Comparison of ENCODE assay signal across 9 cellular contexts in genomic region chr9:113375057-113376023, GRCh38. TPM values are rescaled to one million over a fixed set of nuclear protein-coding genes. Genes with fewer than 3 reads are reported as not detected.
DNase-seq lines count a peak whose midpoint lies in the region; ATAC-seq and TF ChIP-seq lines count a peak whose summit lies in the region.
"Had no signal": no experiment of that assay in that cellular context is flagged by ENCODE, and none has a peak within 500 bp of the region (broad histone marks: within the 10 kb centered on the region; RNA-seq: fewer than 3 reads in every experiment).

No MANE protein-coding gene starts in this region.

- peaks cover 9 to 18% (median 13%) of the 10 kb centered on the region in 10 experiments; a peak in 19 of 20 replicates for H3K4me1 ChIP-seq in BLaER1 treated with 17β-estradiol and CSF1 and Interleukin-3, amounts not matched to agents 10 nM and 100 nM
- H3K4me1 ChIP-seq in mucosa of descending colon (ENCODE audit: low read depth) (peaks cover 14% of the 10 kb centered on the region), mesendoderm (ENCODE audit: control insufficient read depth, low read depth, low read length) (no peaks in the 10 kb centered on the region)

- H3K4me2 ChIP-seq in BLaER1 treated with 17β-estradiol and CSF1 and Interleukin-3, amounts not matched to agents 10 nM and 100 nM = peak overlapping the region; percentile 82 to 92 (median 88)
- no peak overlapping the region for H3K4me2 ChIP-seq in mesendoderm (ENCODE audit: low read length)

- no peak overlapping the region for H2AK5ac ChIP-seq in mesendoderm (ENCODE audit: low read length)

- H3K4me1 Mint-ChIP-seq in IgD-negative memory B cell (peaks cover 9 to 15% (median 10%) of the 10 kb centered on the region in 3 donors), MCF 10A (ENCODE audit: insufficient read depth, unreplicated experiment) (peaks cover 5% of the 10 kb centered on the region)

- H3K27ac ChIP-seq in BLaER1 treated with 17β-estradiol and CSF1 and Interleukin-3, amounts not matched to agents 10 nM and 100 nM = no peak overlapping the region
- H3K27ac ChIP-seq in mesendoderm (ENCODE audit: low read depth, low read length) = no peak overlapping the region

- CTCF ChIA-PET in MCF 10A (lab: Yijun Ruan, JAX) = interaction anchor here (0.6 kb wide), 1 partner anchor 854 kb away, joined by 3 read pairs; no protein-coding TSS in a partner anchor

- TSS peak; percentile 37 for BruUV-seq in MCF 10A (replicated peaks; lab: Mats Ljungman, UMichigan)

- no peak overlapping the region for H2BK5ac ChIP-seq in mesendoderm (ENCODE audit: low read length)

- H3K9ac ChIP-seq in BLaER1 treated with 17β-estradiol and CSF1 and Interleukin-3, amounts not matched to agents 10 nM and 100 nM = peak overlapping the region in 8 of 11 experiments; percentile 13 to 90 (median 87); a peak in 8 of 22 replicates
- H3K9ac ChIP-seq in mesendoderm (ENCODE audit: low read length) = no peak overlapping the region

- TF ChIP-seq CTCF in MCF 10A (IDR thresholded peaks at IDR 0.05; ENCODE audit: unreplicated experiment) (no peak), mucosa of descending colon (IDR thresholded peaks at IDR 0.05) (no peak)

- H2BK120ac ChIP-seq in mesendoderm (ENCODE audit: low read depth, low read length) = no peak overlapping the region

- H3K4ac ChIP-seq in mesendoderm (ENCODE audit: low read depth, low read length) = no peak overlapping the region

- no CpG with 5 or more reads among the region's 6 CpGs for WGBS in mesendoderm (ENCODE audit: extremely low coverage, insufficient coverage, low lambda C conversion rate)

- peaks cover 2% of the 10 kb centered on the region for H3K79me2 ChIP-seq in mesendoderm (ENCODE audit: control insufficient read depth, insufficient read depth, low read length)

- H2BK15ac ChIP-seq in mesendoderm (replicated peaks; ENCODE audit: low read depth) = no peak overlapping the region

- H3K4me3 ChIP-seq in BLaER1 treated with 17β-estradiol and CSF1 and Interleukin-3, amounts not matched to agents 10 nM and 100 nM = peak overlapping the region; percentile 81 to 92 (median 85); a peak in 17 of 20 replicates
- H3K4me3 ChIP-seq in mucosa of descending colon = peak overlapping the region; percentile 43
- no peak overlapping the region for H3K4me3 ChIP-seq in mesendoderm (ENCODE audit: low read length)

- DNase-seq in MCF 10A (ENCODE audit: unreplicated experiment) (no peak), mucosa of descending colon (peak in 2 of 3 donors; percentile 58 to 65), activated gamma-delta T cell (lab: John Stamatoyannopoulos, UW) (no peak), SK-N-DZ (ENCODE audit: low spot score) (no peak), mesendoderm (no peak)

- H3K36me3 ChIP-seq in BLaER1 treated with 17β-estradiol and CSF1 and Interleukin-3, amounts not matched to agents 10 nM and 100 nM = peaks cover 22 to 31% (median 28%) of the 10 kb centered on the region in 11 experiments
- H3K36me3 ChIP-seq in mucosa of descending colon (ENCODE audit: low read depth) = peaks cover 9% of the 10 kb centered on the region
- no peaks in the 10 kb centered on the region for H3K36me3 ChIP-seq in mesendoderm (ENCODE audit: control insufficient read depth, insufficient read depth, low read length)

- H3K79me1 ChIP-seq in mesendoderm (ENCODE audit: low read length) = peaks cover 2% of the 10 kb centered on the region

- no peaks in the 10 kb centered on the region for H3K9me3 Mint-ChIP-seq in IgD-negative memory B cell
- no peaks in the 10 kb centered on the region for H3K9me3 Mint-ChIP-seq in MCF 10A (ENCODE audit: unreplicated experiment)

- no peak overlapping the region for H3K18ac ChIP-seq in mesendoderm (ENCODE audit: low read length)

- H4K5ac ChIP-seq in mesendoderm (ENCODE audit: low read length) = no peak overlapping the region

- H3K56ac ChIP-seq in mesendoderm (ENCODE audit: low read length) = no peak overlapping the region

- H3K36me3 Mint-ChIP-seq in IgD-negative memory B cell (no peaks in the 10 kb centered on the region), MCF 10A (ENCODE audit: insufficient read depth, unreplicated experiment) (peaks cover 12% of the 10 kb centered on the region)

- no peaks in the 10 kb centered on the region for H3K9me3 ChIP-seq in BLaER1 treated with 17β-estradiol and CSF1 and Interleukin-3, amounts not matched to agents 10 nM and 100 nM (replicated peaks in 1 of 11)
- H3K9me3 ChIP-seq in mucosa of descending colon = no peaks in the 10 kb centered on the region

- H4K20me1 ChIP-seq in BLaER1 treated with 17β-estradiol and CSF1 and Interleukin-3, amounts not matched to agents 10 nM and 100 nM = peaks cover 0 to 21% (median 0%) of the 10 kb centered on the region in 11 experiments; a peak in 5 of 22 replicates

- H3K27me3 ChIP-seq in BLaER1 treated with 17β-estradiol and CSF1 and Interleukin-3, amounts not matched to agents 10 nM and 100 nM = no peaks in the 10 kb centered on the region
- H3K27me3 ChIP-seq in mesendoderm (ENCODE audit: insufficient read depth, low read length, poor library complexity) = no peaks in the 10 kb centered on the region

- POLR2A ChIA-PET in MCF 10A (lab: Yijun Ruan, JAX) = interaction anchor here (1.8 kb wide), 1 partner anchor 35 kb away, joined by 9 read pairs; the partner anchor contains the start of genes C9orf43 and POLE3

- no peak overlapping the region for H4K8ac ChIP-seq in mesendoderm (ENCODE audit: low read depth, low read length)

- H3K27me3 Mint-ChIP-seq in IgD-negative memory B cell = no peaks in the 10 kb centered on the region
- H3K27me3 Mint-ChIP-seq in MCF 10A (ENCODE audit: insufficient read depth, unreplicated experiment) = no peaks in the 10 kb centered on the region

- ATAC-seq in mucosa of descending colon (peak; percentile 69), GM21737 (IDR thresholded peaks at IDR 0.05; ENCODE audit: unreplicated experiment) (no peak)

- no peak overlapping the region for H3K23ac ChIP-seq in mesendoderm (ENCODE audit: low read length)

- peak overlapping the region; percentile 34 to 89 (median 72) for H3K27ac Mint-ChIP-seq in IgD-negative memory B cell
- H3K27ac Mint-ChIP-seq in MCF 10A (ENCODE audit: low read depth, unreplicated experiment) = peak overlapping the region; percentile 64

- H3K4me3 Mint-ChIP-seq in IgD-negative memory B cell (peak overlapping the region; percentile 86 to 95 (median 92)), MCF 10A (ENCODE audit: unreplicated experiment) (peak overlapping the region; percentile 78)

- intact Hi-C loops in MCF 10A (cut with micrococcal nuclease) (no loop called here), mucosa of descending colon (cut with DNase I, micrococcal nuclease) (no loop called here)

RNA-seq across cellular contexts. Expression of gene HDHD3, which starts 1.4 kb away (rescaled TPM):
- polyA plus RNA-seq in IgD-negative memory B cell = 48.0 TPM
- 10.1 and 11.5 TPM in 2 replicates for total RNA-seq in MCF 10A (2022)
- total RNA-seq in mucosa of descending colon = 100 to 1,000 TPM in 2 of 3 donors, 10 to 100 TPM in 1; 75.7 to 148 (median 115) TPM
- 12.1 and 19.5 TPM in 2 replicates for polyA plus RNA-seq in SK-N-DZ (2014; cell fraction: cytosol; rRNA removed)
- 14.1 and 19.6 TPM in 2 replicates for polyA plus RNA-seq in SK-N-DZ (2014; cell fraction: nucleus; rRNA removed)
- polyA plus RNA-seq in mesendoderm (2013, experiment 1 of 2) = 4.3 TPM
- polyA plus RNA-seq in mesendoderm (2013, experiment 2 of 2) = 4.4 TPM

RNA-seq across cellular contexts. Expression of gene ALAD, which starts 25.7 kb away (rescaled TPM):
- 19.9 TPM for polyA plus RNA-seq in IgD-negative memory B cell
- total RNA-seq in MCF 10A (2022) (6.6 and 7.8 TPM in 2 replicates), mucosa of descending colon (10 to 100 TPM; 51.2 to 82.4 (median 56.3) TPM)
- 10.1 and 11.0 TPM in 2 replicates for polyA plus RNA-seq in SK-N-DZ (2014; cell fraction: cytosol; rRNA removed)
- polyA plus RNA-seq in SK-N-DZ (2014; cell fraction: nucleus; rRNA removed) = 35.8 and 52.0 TPM in 2 replicates
- 8.1 TPM for polyA plus RNA-seq in mesendoderm (2013, experiment 1 of 2)
- 8.3 TPM for polyA plus RNA-seq in mesendoderm (2013, experiment 2 of 2)

RNA-seq across cellular contexts. Expression of gene BSPRY, which starts 26.0 kb away (rescaled TPM):
- 1.3 TPM for polyA plus RNA-seq in IgD-negative memory B cell
- total RNA-seq in MCF 10A (2022) (0.17 and 0.21 TPM in 2 replicates), mucosa of descending colon (10 to 100 TPM in 2 of 3 donors, 1 to 10 TPM in 1; 7.4 to 45.0 (median 26.7) TPM)
- polyA plus RNA-seq in SK-N-DZ (2014; cell fraction: cytosol; rRNA removed) = not detected in 2 replicates
- not detected in 2 replicates for polyA plus RNA-seq in SK-N-DZ (2014; cell fraction: nucleus; rRNA removed)
- polyA plus RNA-seq in mesendoderm (2013, experiment 1 of 2) = 1.8 TPM
- polyA plus RNA-seq in mesendoderm (2013, experiment 2 of 2) = 1.8 TPM
- total RNA-seq: dermis microvascular lymphatic vessel endothelial cell had no signal

RNA-seq across cellular contexts. Expression of gene POLE3, which starts 35.1 kb away (rescaled TPM):
- polyA plus RNA-seq in IgD-negative memory B cell = 83.2 TPM
- total RNA-seq in MCF 10A (2022) (51.8 and 54.0 TPM in 2 replicates), mucosa of descending colon (10 to 100 TPM; 22.2 to 31.0 (median 28.6) TPM)
- 165 and 180 TPM in 2 replicates for polyA plus RNA-seq in SK-N-DZ (2014; cell fraction: cytosol; rRNA removed)
- 87.9 and 89.6 TPM in 2 replicates for polyA plus RNA-seq in SK-N-DZ (2014; cell fraction: nucleus; rRNA removed)
- 70.8 TPM for polyA plus RNA-seq in mesendoderm (2013, experiment 1 of 2)
- 70.9 TPM for polyA plus RNA-seq in mesendoderm (2013, experiment 2 of 2)

RNA-seq across cellular contexts. Expression of gene C9orf43, which starts 35.2 kb away (rescaled TPM):
- not detected for polyA plus RNA-seq in IgD-negative memory B cell
- 0.84 and 1.1 TPM in 2 replicates for total RNA-seq in MCF 10A (2022)
- total RNA-seq in mucosa of descending colon = under 1 TPM in 2 of 3 donors, not detected in 1; 0.20 to 0.55 TPM
- polyA plus RNA-seq in SK-N-DZ (2014; cell fraction: cytosol; rRNA removed) = 0.06 TPM in 1 of 2 replicates, not detected in the other
- polyA plus RNA-seq in SK-N-DZ (2014; cell fraction: nucleus; rRNA removed) = 1.9 TPM in 1 of 2 replicates, not detected in the other
- 0.49 TPM for polyA plus RNA-seq in mesendoderm (2013, experiment 1 of 2)
- 0.74 TPM for polyA plus RNA-seq in mesendoderm (2013, experiment 2 of 2)

Comparison
In these comparisons a context has a peak if more than half of its experiments do, and no peak if none do; other contexts are left out.
1. DNase-seq: peak in mucosa of descending colon (2 of 3); none in MCF 10A (single experiment), activated gamma-delta T cell (single experiment), SK-N-DZ (single experiment) and mesendoderm (single experiment).